In the genomic region with DNA sequence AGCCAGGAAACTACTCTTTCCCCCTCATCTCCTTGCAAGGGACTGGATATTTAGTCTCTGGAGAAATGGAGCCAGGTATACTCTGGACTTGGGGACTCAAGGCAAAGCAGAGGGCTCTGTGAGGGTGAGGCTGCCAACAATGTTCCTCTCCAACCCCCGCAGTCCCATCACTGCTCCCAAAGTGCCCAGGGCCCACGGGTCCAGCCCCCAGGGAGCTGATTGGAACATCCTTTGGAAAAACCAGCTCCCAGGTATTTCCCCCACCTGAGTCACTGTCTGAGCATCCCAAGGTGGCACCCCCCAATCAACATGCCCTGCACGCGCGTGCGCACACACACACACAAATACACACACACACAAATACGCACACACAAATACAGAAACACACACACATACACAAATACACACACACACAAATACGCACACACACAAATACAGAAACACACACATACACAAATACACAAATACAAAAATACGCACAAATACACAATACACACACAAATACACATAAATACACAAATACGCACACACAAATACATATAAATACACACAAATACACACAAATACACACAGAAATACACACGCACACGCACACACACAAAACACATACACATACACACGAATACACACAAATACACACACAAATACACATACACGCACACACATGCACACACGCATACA, we compare ENCODE assay signal across 1 cellular context.
TF ChIP-seq lines count a peak whose summit lies in the region.

No MANE protein-coding gene starts in this region.

TF ChIP-seq in GM23338, 12 proteins besides CTCF, POLR2A, EP300 and RAD21 (continued from another document):
- TF ChIP-seq, protein P1, sequence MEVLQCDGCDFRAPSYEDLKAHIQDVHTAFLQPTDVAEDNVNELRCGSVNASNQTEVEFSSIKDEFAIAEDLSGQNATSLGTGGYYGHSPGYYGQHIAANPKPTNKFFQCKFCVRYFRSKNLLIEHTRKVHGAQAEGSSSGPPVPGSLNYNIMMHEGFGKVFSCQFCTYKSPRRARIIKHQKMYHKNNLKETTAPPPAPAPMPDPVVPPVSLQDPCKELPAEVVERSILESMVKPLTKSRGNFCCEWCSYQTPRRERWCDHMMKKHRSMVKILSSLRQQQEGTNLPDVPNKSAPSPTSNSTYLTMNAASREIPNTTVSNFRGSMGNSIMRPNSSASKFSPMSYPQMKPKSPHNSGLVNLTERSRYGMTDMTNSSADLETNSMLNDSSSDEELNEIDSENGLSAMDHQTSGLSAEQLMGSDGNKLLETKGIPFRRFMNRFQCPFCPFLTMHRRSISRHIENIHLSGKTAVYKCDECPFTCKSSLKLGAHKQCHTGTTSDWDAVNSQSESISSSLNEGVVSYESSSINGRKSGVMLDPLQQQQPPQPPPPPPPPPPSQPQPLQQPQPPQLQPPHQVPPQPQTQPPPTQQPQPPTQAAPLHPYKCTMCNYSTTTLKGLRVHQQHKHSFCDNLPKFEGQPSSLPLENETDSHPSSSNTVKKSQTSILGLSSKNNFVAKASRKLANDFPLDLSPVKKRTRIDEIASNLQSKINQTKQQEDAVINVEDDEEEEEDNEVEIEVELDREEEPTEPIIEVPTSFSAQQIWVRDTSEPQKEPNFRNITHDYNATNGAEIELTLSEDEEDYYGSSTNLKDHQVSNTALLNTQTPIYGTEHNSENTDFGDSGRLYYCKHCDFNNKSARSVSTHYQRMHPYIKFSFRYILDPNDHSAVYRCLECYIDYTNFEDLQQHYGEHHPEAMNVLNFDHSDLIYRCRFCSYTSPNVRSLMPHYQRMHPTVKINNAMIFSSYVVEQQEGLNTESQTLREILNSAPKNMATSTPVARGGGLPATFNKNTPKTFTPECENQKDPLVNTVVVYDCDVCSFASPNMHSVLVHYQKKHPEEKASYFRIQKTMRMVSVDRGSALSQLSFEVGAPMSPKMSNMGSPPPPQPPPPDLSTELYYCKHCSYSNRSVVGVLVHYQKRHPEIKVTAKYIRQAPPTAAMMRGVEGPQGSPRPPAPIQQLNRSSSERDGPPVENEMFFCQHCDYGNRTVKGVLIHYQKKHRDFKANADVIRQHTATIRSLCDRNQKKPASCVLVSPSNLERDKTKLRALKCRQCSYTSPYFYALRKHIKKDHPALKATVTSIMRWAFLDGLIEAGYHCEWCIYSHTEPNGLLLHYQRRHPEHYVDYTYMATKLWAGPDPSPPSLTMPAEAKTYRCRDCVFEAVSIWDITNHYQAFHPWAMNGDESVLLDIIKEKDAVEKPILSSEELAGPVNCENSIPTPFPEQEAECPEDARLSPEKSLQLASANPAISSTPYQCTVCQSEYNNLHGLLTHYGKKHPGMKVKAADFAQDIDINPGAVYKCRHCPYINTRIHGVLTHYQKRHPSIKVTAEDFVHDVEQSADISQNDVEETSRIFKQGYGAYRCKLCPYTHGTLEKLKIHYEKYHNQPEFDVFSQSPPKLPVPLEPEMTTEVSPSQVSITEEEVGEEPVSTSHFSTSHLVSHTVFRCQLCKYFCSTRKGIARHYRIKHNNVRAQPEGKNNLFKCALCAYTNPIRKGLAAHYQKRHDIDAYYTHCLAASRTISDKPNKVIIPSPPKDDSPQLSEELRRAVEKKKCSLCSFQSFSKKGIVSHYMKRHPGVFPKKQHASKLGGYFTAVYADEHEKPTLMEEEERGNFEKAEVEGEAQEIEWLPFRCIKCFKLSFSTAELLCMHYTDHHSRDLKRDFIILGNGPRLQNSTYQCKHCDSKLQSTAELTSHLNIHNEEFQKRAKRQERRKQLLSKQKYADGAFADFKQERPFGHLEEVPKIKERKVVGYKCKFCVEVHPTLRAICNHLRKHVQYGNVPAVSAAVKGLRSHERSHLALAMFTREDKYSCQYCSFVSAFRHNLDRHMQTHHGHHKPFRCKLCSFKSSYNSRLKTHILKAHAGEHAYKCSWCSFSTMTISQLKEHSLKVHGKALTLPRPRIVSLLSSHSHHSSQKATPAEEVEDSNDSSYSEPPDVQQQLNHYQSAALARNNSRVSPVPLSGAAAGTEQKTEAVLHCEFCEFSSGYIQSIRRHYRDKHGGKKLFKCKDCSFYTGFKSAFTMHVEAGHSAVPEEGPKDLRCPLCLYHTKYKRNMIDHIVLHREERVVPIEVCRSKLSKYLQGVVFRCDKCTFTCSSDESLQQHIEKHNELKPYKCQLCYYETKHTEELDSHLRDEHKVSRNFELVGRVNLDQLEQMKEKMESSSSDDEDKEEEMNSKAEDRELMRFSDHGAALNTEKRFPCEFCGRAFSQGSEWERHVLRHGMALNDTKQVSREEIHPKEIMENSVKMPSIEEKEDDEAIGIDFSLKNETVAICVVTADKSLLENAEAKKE (CRISPR knock-in tag; IDR thresholded peaks at IDR 0.05), result no peak
TF ChIP-seq in GM23338: peak in this region for 0.
